Comparison of ENCODE assay signal across 8 cellular contexts in the genomic region with DNA sequence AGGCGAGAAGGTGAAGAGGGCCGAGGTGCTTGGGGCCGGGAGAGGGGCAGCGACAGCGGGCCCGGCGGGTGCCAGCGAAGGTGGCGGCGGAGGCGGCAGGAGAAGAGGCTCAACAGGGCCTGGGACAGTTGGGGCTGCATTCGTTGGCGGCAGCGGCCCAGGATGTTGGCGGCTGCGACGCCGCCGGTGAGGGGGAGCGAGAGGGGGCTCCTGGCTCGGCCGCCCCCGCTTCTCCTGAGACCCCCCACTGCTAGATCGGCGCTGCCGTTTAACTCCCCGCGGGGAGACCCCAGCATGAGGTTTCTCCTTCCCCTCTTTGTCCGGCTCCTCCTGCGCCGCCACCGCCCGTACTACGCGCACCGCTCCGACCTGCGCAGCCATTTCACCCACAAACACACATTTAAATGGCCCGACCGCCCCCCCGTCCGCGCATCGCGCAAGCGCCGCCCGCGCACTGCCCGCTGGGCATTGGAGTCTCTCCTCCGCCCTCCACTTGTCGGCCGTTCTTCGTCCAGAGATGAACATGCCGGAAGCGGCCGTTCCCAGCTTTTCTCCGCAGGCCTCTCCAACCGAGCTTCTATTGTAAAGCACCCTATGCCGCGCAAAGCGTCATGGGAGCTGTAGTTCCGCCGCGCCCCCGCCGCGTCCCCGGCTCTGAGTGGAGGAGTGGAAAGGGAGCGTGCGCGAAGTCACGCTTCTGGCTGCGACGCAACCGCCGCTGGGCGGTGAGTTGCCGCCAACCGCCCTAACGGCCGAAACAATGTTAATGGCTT. TPM values are rescaled to one million over a fixed set of nuclear protein-coding genes. Genes with fewer than 3 reads are reported as not detected.
DNase-seq lines count a peak whose midpoint lies in the region; ATAC-seq and TF ChIP-seq lines count a peak whose summit lies in the region.

A gene (minus strand): TSS at position 589 of the 773 bp plus-strand sequence. CDS start 64 bp downstream, at position 525.

- H3K27me3 Mint-ChIP-seq in H9 (ENCODE audit: low read depth) (no peaks in the 10 kb centered on the region), nephron progenitor cell (ENCODE audit: low read depth, poor library complexity) (peaks cover 3% of the 10 kb centered on the region)
- H3K27me3 Mint-ChIP-seq in stimulated activated naive CD8-positive, alpha-beta T cell treated with anti-CD3 and anti-CD28 coated beads, Interleukin-15, amount 100 ng/mL, for 72 hours: no peaks in the 10 kb centered on the region

- peak; percentile 95 for ATAC-seq in stimulated activated naive CD8-positive, alpha-beta T cell treated with anti-CD3 and anti-CD28 coated beads, Interleukin-15, amount 100 ng/mL, for 72 hours

- H3K27ac ChIP-seq in H9 (ENCODE audit: insufficient read length, low read depth, low read length): peak within 1 kb of the TSS; percentile 10

- H3K18ac ChIP-seq in H9 (ENCODE audit: insufficient read length, low read depth, low read length): peak within 1 kb of the TSS; percentile 67

- H3K4me3 Mint-ChIP-seq in H9: peak within 1 kb of the TSS; percentile 94 to 99
- peak within 1 kb of the TSS; percentile 97 for H3K4me3 Mint-ChIP-seq in nephron progenitor cell
- peak within 1 kb of the TSS; percentile 89 to 98 for H3K4me3 Mint-ChIP-seq in stimulated activated naive CD8-positive, alpha-beta T cell treated with anti-CD3 and anti-CD28 coated beads, Interleukin-15, amount 100 ng/mL, for 72 hours

- H3K9me3 ChIP-seq in ES-I3 (ENCODE audit: control insufficient read depth, insufficient read depth, low read length): no peaks in the 10 kb centered on the region
- H3K9me3 ChIP-seq in H9 (ENCODE audit: control insufficient read depth, low read depth, low read length): no peaks in the 10 kb centered on the region
- no peaks in the 10 kb centered on the region for H3K9me3 ChIP-seq in MG63

- H3K4me1 Mint-ChIP-seq in H9 (peaks cover 13 to 22% of the 10 kb centered on the region in 2 experiments), nephron progenitor cell (peaks cover 30% of the 10 kb centered on the region)
- peaks cover 36% of the 10 kb centered on the region for H3K4me1 Mint-ChIP-seq in stimulated activated naive CD8-positive, alpha-beta T cell treated with anti-CD3 and anti-CD28 coated beads, Interleukin-15, amount 100 ng/mL, for 72 hours

- no peak within 1 kb of the TSS for H2BK15ac ChIP-seq in H9 (ENCODE audit: low read depth, low read length)

- H3K4me1 ChIP-seq in ES-I3 (ENCODE audit: insufficient read depth, low read length): 0 out of 2 replicates have a peak, but pooled peaks cover 3% of the 10 kb centered on the region
- no peaks in the 10 kb centered on the region for H3K4me1 ChIP-seq in H9 (ENCODE audit: insufficient read depth, low read length)

- H3K27me3 ChIP-seq in H9 (ENCODE audit: insufficient read depth, low read length): no peaks in the 10 kb centered on the region
- H3K27me3 ChIP-seq in MG63: no peaks in the 10 kb centered on the region

- H3K36me3 ChIP-seq in ES-I3 (ENCODE audit: insufficient read depth, low read length): no peaks in the 10 kb centered on the region
- peaks cover 11% of the 10 kb centered on the region for H3K36me3 ChIP-seq in MG63

- no CpG with 5 or more reads among the region's 82 CpGs for WGBS in H9 (ENCODE audit: extremely low coverage, insufficient read length, low lambda C conversion rate)

- peak; percentile 99 for DNase-seq in H9
- DNase-seq in MG63: peak; percentile 100
- peak; percentile 97 for DNase-seq in SHP77 treated with DMSO at 0.1 percent for 48 hours (lab: John Stamatoyannopoulos, UW)
- peak; percentile 100 for DNase-seq in activated effector memory CD4-positive, alpha-beta T cell treated with anti-CD3 and anti-CD28 coated beads, Interleukin-2, amount 50 U/mL, for 16 hours
- DNase-seq in fibroblast of the aortic adventitia (ENCODE audit: low read depth): peak; percentile 99
- DNase-seq in nephron progenitor cell: peak; percentile 96
- DNase-seq in stimulated activated naive CD8-positive, alpha-beta T cell treated with anti-CD3 and anti-CD28 coated beads, Interleukin-15, amount 100 ng/mL, for 72 hours: peak; percentile 98 to 99

- H3K14ac ChIP-seq in H9 (ENCODE audit: insufficient read depth, low read length): peak within 1 kb of the TSS; percentile 82

- H4K91ac ChIP-seq in H9 (ENCODE audit: insufficient read length, low read depth, low read length): no peak within 1 kb of the TSS

- H3K56ac ChIP-seq in H9 (ENCODE audit: insufficient read length, low read depth, low read length): no peak within 1 kb of the TSS

- H3K36me3 Mint-ChIP-seq in H9 (ENCODE audit: insufficient read depth in 1 of 3, low read depth in 3 of 3) (peaks cover 3 to 9% (median 5%) of the 10 kb centered on the region in 3 experiments), nephron progenitor cell (ENCODE audit: low read depth) (peaks cover 16% of the 10 kb centered on the region)

- H3K79me2 ChIP-seq in H9 (ENCODE audit: insufficient read depth, low read length): peaks cover 23% of the 10 kb centered on the region; the same call in 1 of the 2 replicates

- H2AK5ac ChIP-seq in H9 (ENCODE audit: insufficient read length, low read length): no peak within 1 kb of the TSS

- H3K4me2 ChIP-seq in H9 (ENCODE audit: insufficient read depth, insufficient read length, low read length): peak within 1 kb of the TSS; percentile 83

- H3K23me2 ChIP-seq in H9 (ENCODE audit: insufficient read length, low read depth, low read length, poor library complexity, severe bottlenecking): no peaks in the 10 kb centered on the region

- no peak within 1 kb of the TSS for H4K8ac ChIP-seq in H9 (replicated peaks; ENCODE audit: insufficient read length, low read depth, low read length)

- H3T11ph ChIP-seq in H9 (ENCODE audit: low read length): no peak within 1 kb of the TSS

- no peak within 1 kb of the TSS for H2BK5ac ChIP-seq in H9 (ENCODE audit: insufficient read length, low read length)

- H2BK20ac ChIP-seq in H9 (ENCODE audit: low read depth, low read length, poor library complexity, severe bottlenecking): no peak within 1 kb of the TSS

- peak within 1 kb of the TSS; percentile 78 for H2BK120ac ChIP-seq in H9 (ENCODE audit: low read depth, low read length, poor library complexity, severe bottlenecking)

- H3K4me3 ChIP-seq in MG63 (peak within 1 kb of the TSS; percentile 80), fibroblast of the aortic adventitia (ENCODE audit: low read depth, low read length) (peak within 1 kb of the TSS; percentile 93)

- H3K9me3 Mint-ChIP-seq in H9: 0 out of 5 replicates have a peak, but pooled peaks cover 0 to 3% of the 10 kb centered on the region in 2 experiments
- H3K9me3 Mint-ChIP-seq in nephron progenitor cell: peaks cover 7% of the 10 kb centered on the region
- no peaks in the 10 kb centered on the region for H3K9me3 Mint-ChIP-seq in stimulated activated naive CD8-positive, alpha-beta T cell treated with anti-CD3 and anti-CD28 coated beads, Interleukin-15, amount 100 ng/mL, for 72 hours

- peak within 1 kb of the TSS; percentile 75 for H3K9ac ChIP-seq in ES-I3 (ENCODE audit: low read depth, low read length)
- peak within 1 kb of the TSS; percentile 84 for H3K9ac ChIP-seq in H9 (ENCODE audit: extremely low read depth, insufficient read length, low read length)

- no peak within 1 kb of the TSS; the same call in 1 of the 2 replicates for H3K4ac ChIP-seq in H9 (ENCODE audit: low read depth, low read length)

- TF ChIP-seq CTCF in H9 (conservative IDR thresholded peaks at IDR 0.05): no peak
- peak; percentile 24 for TF ChIP-seq CTCF in fibroblast of the aortic adventitia (IDR thresholded peaks at IDR 0.05; ENCODE audit: insufficient read depth, low read length)
- TF ChIP-seq CTCF in nephron progenitor cell (IDR thresholded peaks at IDR 0.05): no peak

- no peaks in the 10 kb centered on the region for H4K20me1 ChIP-seq in H9 (ENCODE audit: control insufficient read depth, insufficient read depth, insufficient read length)

- no peaks in the 10 kb centered on the region for H3K79me1 ChIP-seq in H9 (ENCODE audit: insufficient read depth, low read depth, low read length, poor library complexity, severe bottlenecking)

- no peak within 1 kb of the TSS for H2BK12ac ChIP-seq in H9 (ENCODE audit: insufficient read length, low read depth, low read length)

- no peak within 1 kb of the TSS for H3K23ac ChIP-seq in H9 (ENCODE audit: insufficient read length, low read depth, low read length)

- H4K5ac ChIP-seq in H9 (ENCODE audit: insufficient read length, low read depth, low read length): no peak within 1 kb of the TSS

- H2AFZ ChIP-seq in H9 (ENCODE audit: low read length): peak within 1 kb of the TSS; percentile 33

- peak within 1 kb of the TSS; percentile 96 to 98 (median 97) for H3K27ac Mint-ChIP-seq in H9
- peak within 1 kb of the TSS; percentile 99 for H3K27ac Mint-ChIP-seq in nephron progenitor cell
- H3K27ac Mint-ChIP-seq in stimulated activated naive CD8-positive, alpha-beta T cell treated with anti-CD3 and anti-CD28 coated beads, Interleukin-15, amount 100 ng/mL, for 72 hours: peak within 1 kb of the TSS; percentile 96 to 98

RNA-seq across cellular contexts. Expression of the gene that starts here (rescaled TPM):
- 11.0 and 11.4 TPM in 2 replicates for total RNA-seq in H9 (2021)
- total RNA-seq in MG63 (2014; rRNA removed; shearing (Covaris generic); ENCODE audit: low replicate concordance): 6.9 and 40.7 TPM in 2 replicates
- 9.2 and 23.7 TPM in 2 replicates for total RNA-seq in fibroblast of the aortic adventitia (ENCODE audit: low replicate concordance)

Comparison
In these comparisons a context has a peak if more than half of its experiments do, and no peak if none do; other contexts are left out.
1. Peak in every context shown above with its lines: DNase-seq, ATAC-seq, H3K4me3 ChIP-seq and H3K27ac ChIP-seq.